In genomic region chr10:48501226-48501625, GRCh38 we compare ENCODE assay signal across 17 cellular contexts.
DNase-seq lines count a peak whose midpoint lies in the region; TF ChIP-seq lines count a peak whose summit lies in the region.
"Had no signal": no experiment of that assay in that cellular context is flagged by ENCODE, and none has a peak within 500 bp of the region (broad histone marks: within the 10 kb centered on the region; RNA-seq: fewer than 3 reads in every experiment).

No MANE protein-coding gene starts in this region.

- CTCF ChIA-PET in activated CD4-positive, alpha-beta memory T cell treated with anti-CD3 and anti-CD28 coated beads, Interleukin-2, amount 10 ng/mL, durations not matched to agents 7 days and 5 days (lab: Charles Lee) = no interaction called here
- CTCF ChIA-PET in activated CD4-positive, alpha-beta memory T cell treated with anti-CD3 and anti-CD28 coated beads for 36 hours (lab: Charles Lee) = no interaction called here

- H3K36me3 Mint-ChIP-seq in activated CD4-positive, alpha-beta memory T cell treated with anti-CD3 and anti-CD28 coated beads, Interleukin-2, amount 10 ng/mL, durations not matched to agents 7 days and 5 days (ENCODE audit: low read depth) = no peaks in the 10 kb centered on the region
- no peaks in the 10 kb centered on the region for H3K36me3 Mint-ChIP-seq in activated CD4-positive, alpha-beta memory T cell treated with anti-CD3 and anti-CD28 coated beads for 36 hours
- H3K36me3 Mint-ChIP-seq in HFFc6 (ENCODE audit: low read depth) = peaks cover 23% of the 10 kb centered on the region
- H3K36me3 Mint-ChIP-seq in osteocyte (ENCODE audit: unreplicated experiment) = no peaks in the 10 kb centered on the region
- H3K36me3 Mint-ChIP-seq: CD8-positive, alpha-beta T cell had no signal

- intact Hi-C loops in activated CD4-positive, alpha-beta memory T cell treated with anti-CD3 and anti-CD28 coated beads for 36 hours (cut with micrococcal nuclease) = loop anchor here (10.0 kb wide), 1 partner anchor 286 kb away; no protein-coding TSS in a partner anchor

- no peak overlapping the region for H3K27ac Mint-ChIP-seq in activated CD4-positive, alpha-beta memory T cell treated with anti-CD3 and anti-CD28 coated beads, Interleukin-2, amount 10 ng/mL, durations not matched to agents 7 days and 5 days
- no peak overlapping the region for H3K27ac Mint-ChIP-seq in activated CD4-positive, alpha-beta memory T cell treated with anti-CD3 and anti-CD28 coated beads for 36 hours
- H3K27ac Mint-ChIP-seq in HFFc6 (peak overlapping the region; percentile 77), osteocyte (ENCODE audit: unreplicated experiment) (no peak overlapping the region)
- H3K27ac Mint-ChIP-seq: CD8-positive, alpha-beta T cell had no signal

- no peaks in the 10 kb centered on the region for H3K4me1 Mint-ChIP-seq in activated CD4-positive, alpha-beta memory T cell treated with anti-CD3 and anti-CD28 coated beads, Interleukin-2, amount 10 ng/mL, durations not matched to agents 7 days and 5 days
- no peaks in the 10 kb centered on the region for H3K4me1 Mint-ChIP-seq in activated CD4-positive, alpha-beta memory T cell treated with anti-CD3 and anti-CD28 coated beads for 36 hours (ENCODE audit: low read depth)
- H3K4me1 Mint-ChIP-seq in HFFc6 (ENCODE audit: low read depth) (peaks cover 79% of the 10 kb centered on the region), osteocyte (ENCODE audit: unreplicated experiment) (peaks cover 32% of the 10 kb centered on the region)

- TF ChIP-seq CTCF in HFFc6 (IDR thresholded peaks at IDR 0.05) (no peak), coronary artery (IDR thresholded peaks at IDR 0.05) (no peak), osteocyte (IDR thresholded peaks at IDR 0.05) (no peak)

- DNase-seq in activated CD4-positive, alpha-beta memory T cell treated with anti-CD3 and anti-CD28 coated beads, Interleukin-2, amount 10 ng/mL, durations not matched to agents 7 days and 5 days = peak; percentile 11
- no peak for DNase-seq in activated CD4-positive, alpha-beta memory T cell treated with anti-CD3 and anti-CD28 coated beads for 36 hours
- DNase-seq in HFFc6 (no peak), coronary artery (ENCODE audit: low spot score) (peak; percentile 40), osteocyte (ENCODE audit: extremely low spot score, unreplicated experiment) (peak; percentile 34), germinal center (ENCODE audit: low spot score) (no peak), GF-D8 (lab: John Stamatoyannopoulos, UW) (no peak), NCI-H446 (lab: John Stamatoyannopoulos, UW) (no peak)
- DNase-seq: 8988T, C1 segment of cervical spinal cord, DMS153, Kasumi-1, NCI-H187 treated with DMSO at 0.1 percent for 48 hours, NCI-H2107, NCI-H774, SJCRH30 had no signal

- H3K9me3 Mint-ChIP-seq in activated CD4-positive, alpha-beta memory T cell treated with anti-CD3 and anti-CD28 coated beads, Interleukin-2, amount 10 ng/mL, durations not matched to agents 7 days and 5 days = no peaks in the 10 kb centered on the region
- H3K9me3 Mint-ChIP-seq in activated CD4-positive, alpha-beta memory T cell treated with anti-CD3 and anti-CD28 coated beads for 36 hours = no peaks in the 10 kb centered on the region
- H3K9me3 Mint-ChIP-seq in HFFc6 (no peaks in the 10 kb centered on the region), osteocyte (ENCODE audit: unreplicated experiment) (no peaks in the 10 kb centered on the region)
- H3K9me3 Mint-ChIP-seq: CD8-positive, alpha-beta T cell had no signal

- no peak overlapping the region for H3K4me3 Mint-ChIP-seq in activated CD4-positive, alpha-beta memory T cell treated with anti-CD3 and anti-CD28 coated beads, Interleukin-2, amount 10 ng/mL, durations not matched to agents 7 days and 5 days
- H3K4me3 Mint-ChIP-seq in activated CD4-positive, alpha-beta memory T cell treated with anti-CD3 and anti-CD28 coated beads for 36 hours = no peak overlapping the region
- H3K4me3 Mint-ChIP-seq in HFFc6 = no peak overlapping the region
- H3K4me3 Mint-ChIP-seq in osteocyte (ENCODE audit: unreplicated experiment) = no peak overlapping the region
- H3K4me3 Mint-ChIP-seq: CD8-positive, alpha-beta T cell had no signal

- no peak overlapping the region for H3K27ac ChIP-seq in coronary artery
- H3K27ac ChIP-seq: SJCRH30 had no signal

- H3K27me3 Mint-ChIP-seq in activated CD4-positive, alpha-beta memory T cell treated with anti-CD3 and anti-CD28 coated beads, Interleukin-2, amount 10 ng/mL, durations not matched to agents 7 days and 5 days = peaks cover 5% of the 10 kb centered on the region
- H3K27me3 Mint-ChIP-seq in activated CD4-positive, alpha-beta memory T cell treated with anti-CD3 and anti-CD28 coated beads for 36 hours = peaks cover 6% of the 10 kb centered on the region
- peaks cover 5% of the 10 kb centered on the region for H3K27me3 Mint-ChIP-seq in HFFc6 (ENCODE audit: insufficient read depth)
- no peaks in the 10 kb centered on the region for H3K27me3 Mint-ChIP-seq in osteocyte (ENCODE audit: unreplicated experiment)

- H3K4me3 ChIP-seq in coronary artery = no peak overlapping the region
- H3K4me3 ChIP-seq: SJCRH30 had no signal

- POLR2A ChIA-PET in activated CD4-positive, alpha-beta memory T cell treated with anti-CD3 and anti-CD28 coated beads, Interleukin-2, amount 10 ng/mL, durations not matched to agents 7 days and 5 days (lab: Charles Lee) = no interaction called here
- POLR2A ChIA-PET in activated CD4-positive, alpha-beta memory T cell treated with anti-CD3 and anti-CD28 coated beads for 36 hours (lab: Charles Lee) = no interaction called here

Comparison
In these comparisons a context has a peak if more than half of its experiments do, and no peak if none do; other contexts are left out.
1. DNase-seq: peak in activated CD4-positive, alpha-beta memory T cell treated with anti-CD3 and anti-CD28 coated beads, Interleukin-2, amount 10 ng/mL, durations not matched to agents 7 days and 5 days (single experiment), coronary artery (single experiment) and osteocyte (single experiment); none in activated CD4-positive, alpha-beta memory T cell treated with anti-CD3 and anti-CD28 coated beads for 36 hours (single experiment), HFFc6 (single experiment), germinal center (single experiment), GF-D8 (single experiment) and NCI-H446 (0 of 2).